10 cellular contexts compared by ENCODE assay signal in the genomic region with DNA sequence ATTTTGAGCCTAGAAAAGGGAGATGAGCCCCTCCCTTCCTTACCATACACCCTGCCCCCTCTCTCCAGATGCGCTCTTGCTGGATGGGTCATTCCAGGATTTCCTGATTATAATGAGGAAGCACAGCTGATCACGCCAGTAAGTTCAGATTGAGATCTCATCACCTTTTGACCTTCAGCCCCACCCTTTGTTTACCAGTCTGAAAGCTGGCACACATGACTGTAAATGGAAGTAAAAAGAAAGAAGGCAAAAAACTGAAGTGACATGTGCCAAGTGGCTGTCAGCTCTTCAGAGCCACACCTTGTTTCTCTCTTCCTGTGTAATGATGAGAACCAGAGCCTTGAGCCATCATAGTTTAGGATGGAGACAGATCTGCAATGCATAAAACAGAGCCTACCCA. TPM values are rescaled to one million over a fixed set of nuclear protein-coding genes. Genes with fewer than 3 reads are reported as not detected.
A peak's percentile ranks its signal among the peaks of the same experiment; 100 is the strongest.
DNase-seq lines count a peak whose midpoint lies in the region; ATAC-seq lines count a peak whose summit lies in the region.
"Had no signal": no experiment of that assay in that cellular context is flagged by ENCODE, and none has a peak within 500 bp of the region (broad histone marks: within the 10 kb centered on the region; RNA-seq: fewer than 3 reads in every experiment).

No MANE protein-coding gene starts in this region.

- ATAC-seq in esophagus mucosa, result peak; percentile 65
- peak; percentile 46 for ATAC-seq in stimulated activated naive CD8-positive, alpha-beta T cell treated with anti-CD3 and anti-CD28 coated beads, Interleukin-15, amount 100 ng/mL, for 72 hours
- ATAC-seq in GM21360 (IDR thresholded peaks at IDR 0.05; ENCODE audit: unreplicated experiment), result no peak

- no peak for DNase-seq in activated naive CD4-positive, alpha-beta T cell (lab: John Stamatoyannopoulos, UW)
- peak; percentile 4 for DNase-seq in T-helper 2 cell treated with Interferon-gamma antibody and Interleukin-4, amounts not matched to agents 5 μg/mL and 100 μg/mL, for 36 hours (ENCODE audit: low spot score)
- no peak for DNase-seq in stimulated activated naive CD8-positive, alpha-beta T cell treated with anti-CD3 and anti-CD28 coated beads, Interleukin-15, amount 100 ng/mL, for 72 hours
- DNase-seq in inferior parietal cortex (ENCODE audit: extremely low spot score) (no peak), HT-29 (ENCODE audit: low spot score) (no peak)
- DNase-seq: activated effector memory CD4-positive, alpha-beta T cell treated with Interleukin-2 at 50 U/mL for 16 hours; NCI-H1436 treated with DMSO at 0.1 percent for 48 hours had no signal

- H3K9me3 Mint-ChIP-seq in activated naive CD4-positive, alpha-beta T cell treated with anti-CD3 and anti-CD28 coated beads, Interleukin-2, amount 50 U/mL, for 24 hours, result no peaks in the 10 kb centered on the region
- H3K9me3 Mint-ChIP-seq in T-helper 2 cell treated with Interferon-gamma antibody and Interleukin-4, amounts not matched to agents 5 μg/mL and 100 μg/mL, for 36 hours, result peaks cover 12% of the 10 kb centered on the region
- H3K9me3 Mint-ChIP-seq in stimulated activated naive CD8-positive, alpha-beta T cell treated with anti-CD3 and anti-CD28 coated beads, Interleukin-15, amount 100 ng/mL, for 72 hours, result no peaks in the 10 kb centered on the region

- peaks cover 84% of the 10 kb centered on the region for H3K4me1 Mint-ChIP-seq in activated naive CD4-positive, alpha-beta T cell treated with anti-CD3 and anti-CD28 coated beads, Interleukin-2, amount 50 U/mL, for 24 hours
- H3K4me1 Mint-ChIP-seq in T-helper 2 cell treated with Interferon-gamma antibody and Interleukin-4, amounts not matched to agents 5 μg/mL and 100 μg/mL, for 36 hours (ENCODE audit: low read depth), result peaks cover 68% of the 10 kb centered on the region
- H3K4me1 Mint-ChIP-seq in stimulated activated naive CD8-positive, alpha-beta T cell treated with anti-CD3 and anti-CD28 coated beads, Interleukin-15, amount 100 ng/mL, for 72 hours, result peaks cover 52% of the 10 kb centered on the region

- peak overlapping the region; percentile 75 for H3K27ac Mint-ChIP-seq in activated naive CD4-positive, alpha-beta T cell treated with anti-CD3 and anti-CD28 coated beads, Interleukin-2, amount 50 U/mL, for 24 hours
- H3K27ac Mint-ChIP-seq in T-helper 2 cell treated with Interferon-gamma antibody and Interleukin-4, amounts not matched to agents 5 μg/mL and 100 μg/mL, for 36 hours, result peak overlapping the region; percentile 93
- no peak overlapping the region for H3K27ac Mint-ChIP-seq in stimulated activated naive CD8-positive, alpha-beta T cell treated with anti-CD3 and anti-CD28 coated beads, Interleukin-15, amount 100 ng/mL, for 72 hours

- no peaks in the 10 kb centered on the region for H3K27me3 Mint-ChIP-seq in activated naive CD4-positive, alpha-beta T cell treated with anti-CD3 and anti-CD28 coated beads, Interleukin-2, amount 50 U/mL, for 24 hours
- no peaks in the 10 kb centered on the region for H3K27me3 Mint-ChIP-seq in T-helper 2 cell treated with Interferon-gamma antibody and Interleukin-4, amounts not matched to agents 5 μg/mL and 100 μg/mL, for 36 hours (ENCODE audit: low read depth)
- H3K27me3 Mint-ChIP-seq in stimulated activated naive CD8-positive, alpha-beta T cell treated with anti-CD3 and anti-CD28 coated beads, Interleukin-15, amount 100 ng/mL, for 72 hours, result no peaks in the 10 kb centered on the region

- H3K36me3 Mint-ChIP-seq in activated naive CD4-positive, alpha-beta T cell treated with anti-CD3 and anti-CD28 coated beads, Interleukin-2, amount 50 U/mL, for 24 hours, result peaks cover 2% of the 10 kb centered on the region
- peaks cover 9% of the 10 kb centered on the region for H3K36me3 Mint-ChIP-seq in T-helper 2 cell treated with Interferon-gamma antibody and Interleukin-4, amounts not matched to agents 5 μg/mL and 100 μg/mL, for 36 hours (ENCODE audit: low read depth)

- H3K4me3 Mint-ChIP-seq in activated naive CD4-positive, alpha-beta T cell treated with anti-CD3 and anti-CD28 coated beads, Interleukin-2, amount 50 U/mL, for 24 hours, result peak overlapping the region; percentile 75
- peak overlapping the region; percentile 81 for H3K4me3 Mint-ChIP-seq in T-helper 2 cell treated with Interferon-gamma antibody and Interleukin-4, amounts not matched to agents 5 μg/mL and 100 μg/mL, for 36 hours
- H3K4me3 Mint-ChIP-seq in stimulated activated naive CD8-positive, alpha-beta T cell treated with anti-CD3 and anti-CD28 coated beads, Interleukin-15, amount 100 ng/mL, for 72 hours, result peak overlapping the region; percentile 33 to 57

RNA-seq across cellular contexts. Expression of gene S1PR1, which starts 27.9 kb away (rescaled TPM):
- total RNA-seq in esophagus mucosa, result 4.0 TPM
- total RNA-seq in HT-29 (2014; rRNA removed; shearing (Covaris generic)), result not detected in 2 replicates

Comparison
In these comparisons a context has a peak if more than half of its experiments do, and no peak if none do; other contexts are left out.
1. H3K27ac Mint-ChIP-seq: peak in activated naive CD4-positive, alpha-beta T cell treated with anti-CD3 and anti-CD28 coated beads, Interleukin-2, amount 50 U/mL, for 24 hours (single experiment) and T-helper 2 cell treated with Interferon-gamma antibody and Interleukin-4, amounts not matched to agents 5 μg/mL and 100 μg/mL, for 36 hours (single experiment); none in stimulated activated naive CD8-positive, alpha-beta T cell treated with anti-CD3 and anti-CD28 coated beads, Interleukin-15, amount 100 ng/mL, for 72 hours (0 of 2).
2. Peak in every context shown above with its lines, with median percentiles within 50 percentile points of each other: H3K4me3 Mint-ChIP-seq.